Comparison of ENCODE assay signal across 22 cellular contexts in genomic region chr2:238126775-238127164, GRCh38. TPM values are rescaled to one million over a fixed set of nuclear protein-coding genes. Genes with fewer than 3 reads are reported as not detected.
"Had no signal": no experiment of that assay in that cellular context is flagged by ENCODE, and none has a peak within 500 bp of the region (broad histone marks: within the 10 kb centered on the region; RNA-seq: fewer than 3 reads in every experiment).

No MANE protein-coding gene starts in this region.

- H3K4me1 Mint-ChIP-seq: activated naive CD4-positive, alpha-beta T cell treated with anti-CD3 and anti-CD28 coated beads, Interleukin-2, amount 50 U/mL, for 24 hours; memory B cell; stimulated activated naive CD8-positive, alpha-beta T cell treated with anti-CD3 and anti-CD28 coated beads, Interleukin-15, amount 100 ng/mL, for 72 hours had no signal

- DNase-seq: activated CD8-positive, alpha-beta memory T cell treated with anti-CD3 and anti-CD28 coated beads, Interleukin-2, amount 50 U/mL, for 4 hours; activated effector memory CD4-positive, alpha-beta T cell treated with anti-CD3 and anti-CD28 coated beads, Interleukin-2, amount 50 U/mL, for 16 hours; activated T-cell treated with anti-CD3 and anti-CD28 coated beads, Interleukin-2, amount 50 U/mL, for 48 hours; amniotic stem cell; body of pancreas; caudate nucleus; occipital lobe; stimulated activated CD4-positive, alpha-beta T cell treated with anti-CD3 and anti-CD28 coated beads, Interleukin-1b, Interleukin-23, amount 100 ng/mL, for 48 hours; T-helper 17 cell had no signal

- H3K27ac ChIP-seq: body of pancreas, hepatocyte, left lung, prostate gland had no signal

- H3K36me3 ChIP-seq: left lung, prostate gland had no signal

- H2AFZ ChIP-seq: hepatocyte had no signal

- H3K27me3 ChIP-seq: body of pancreas, hepatocyte had no signal

- H3K9me3 ChIP-seq: body of pancreas, left lung, prostate gland had no signal

- FAIRE-seq: colon, kidney had no signal

- H3K27me3 Mint-ChIP-seq: activated naive CD4-positive, alpha-beta T cell treated with anti-CD3 and anti-CD28 coated beads, Interleukin-2, amount 50 U/mL, for 24 hours; memory B cell; natural killer cell treated with Interleukin-12 subunit alpha and Interleukin-12 subunit beta and Interleukin-15 and Interleukin-18, amount 100 ng/mL, for 72 hours; stimulated activated naive CD8-positive, alpha-beta T cell treated with anti-CD3 and anti-CD28 coated beads, Interleukin-15, amount 100 ng/mL, for 72 hours; T-helper 17 cell; type B pancreatic cell had no signal

- H3K4me3 Mint-ChIP-seq: activated CD8-positive, alpha-beta T cell treated with anti-CD3 and anti-CD28 coated beads, Interleukin-2, amount 10 ng/mL, durations not matched to agents 7 days and 5 days; activated naive CD4-positive, alpha-beta T cell treated with anti-CD3 and anti-CD28 coated beads, Interleukin-2, amount 50 U/mL, for 24 hours; memory B cell; natural killer cell treated with Interleukin-12 subunit alpha and Interleukin-12 subunit beta and Interleukin-15 and Interleukin-18, amount 100 ng/mL, for 72 hours; stimulated activated naive CD8-positive, alpha-beta T cell treated with anti-CD3 and anti-CD28 coated beads, Interleukin-15, amount 100 ng/mL, for 72 hours; T-helper 17 cell; type B pancreatic cell had no signal

- H3K4me3 ChIP-seq: body of pancreas, hepatocyte, prostate gland had no signal

- H3K27ac Mint-ChIP-seq: activated CD8-positive, alpha-beta T cell treated with anti-CD3 and anti-CD28 coated beads, Interleukin-2, amount 10 ng/mL, durations not matched to agents 7 days and 5 days; activated naive CD4-positive, alpha-beta T cell treated with anti-CD3 and anti-CD28 coated beads, Interleukin-2, amount 50 U/mL, for 24 hours; memory B cell; natural killer cell treated with Interleukin-12 subunit alpha and Interleukin-12 subunit beta and Interleukin-15 and Interleukin-18, amount 100 ng/mL, for 72 hours; stimulated activated naive CD8-positive, alpha-beta T cell treated with anti-CD3 and anti-CD28 coated beads, Interleukin-15, amount 100 ng/mL, for 72 hours; T-helper 17 cell; type B pancreatic cell had no signal

- ATAC-seq: body of pancreas; stimulated activated naive CD8-positive, alpha-beta T cell treated with anti-CD3 and anti-CD28 coated beads, Interleukin-15, amount 100 ng/mL, for 72 hours; T-helper 17 cell had no signal

- H3K79me2 ChIP-seq: hepatocyte had no signal

- H3K4me1 ChIP-seq: body of pancreas, prostate gland had no signal

- H3K36me3 Mint-ChIP-seq: activated naive CD4-positive, alpha-beta T cell treated with anti-CD3 and anti-CD28 coated beads, Interleukin-2, amount 50 U/mL, for 24 hours; memory B cell; natural killer cell treated with Interleukin-12 subunit alpha and Interleukin-12 subunit beta and Interleukin-15 and Interleukin-18, amount 100 ng/mL, for 72 hours; type B pancreatic cell had no signal

- H3K9me3 Mint-ChIP-seq: activated naive CD4-positive, alpha-beta T cell treated with anti-CD3 and anti-CD28 coated beads, Interleukin-2, amount 50 U/mL, for 24 hours; memory B cell; natural killer cell treated with Interleukin-12 subunit alpha and Interleukin-12 subunit beta and Interleukin-15 and Interleukin-18, amount 100 ng/mL, for 72 hours; stimulated activated naive CD8-positive, alpha-beta T cell treated with anti-CD3 and anti-CD28 coated beads, Interleukin-15, amount 100 ng/mL, for 72 hours; type B pancreatic cell had no signal

RNA-seq across cellular contexts. Expression of gene KLHL30, which starts 11.7 kb away (rescaled TPM):
- total RNA-seq: activated CD8-positive, alpha-beta T cell treated with anti-CD3 and anti-CD28 coated beads, Interleukin-2, amount 10 ng/mL, durations not matched to agents 7 days and 5 days; hepatocyte; natural killer cell treated with Interleukin-12 subunit alpha and Interleukin-12 subunit beta and Interleukin-15 and Interleukin-18, amount 100 ng/mL, for 72 hours; T-helper 17 cell; temporal lobe had no signal

RNA-seq across cellular contexts. Expression of gene ESPNL, which starts 26.6 kb away (rescaled TPM):
- total RNA-seq: body of pancreas, sciatic nerve had no signal

RNA-seq across cellular contexts. Expression of gene ERFE, which starts 32.0 kb away (rescaled TPM):
- total RNA-seq: T-helper 17 cell had no signal
